ENCODE assay signal across 9 cellular contexts in genomic region chr16:74825016-74825415, GRCh38. TPM values are rescaled to one million over a fixed set of nuclear protein-coding genes. Genes with fewer than 3 reads are reported as not detected.
"Had no signal": no experiment of that assay in that cellular context is flagged by ENCODE, and none has a peak within 500 bp of the region (broad histone marks: within the 10 kb centered on the region; RNA-seq: fewer than 3 reads in every experiment).

No MANE protein-coding gene starts in this region.

- H3K9ac ChIP-seq: GM23248 had no signal

- H3K27ac ChIP-seq: GM23248, HL-60 had no signal

- H3K9me3 ChIP-seq: HAP-1 had no signal

- DNase-seq: GM23248, GOT3, H7, IMR-90 had no signal

- H2AFZ ChIP-seq: GM23248 had no signal

- H3K4me3 ChIP-seq: GM23248, HAP-1, K562 had no signal

- H3K36me3 ChIP-seq: HAP-1 had no signal

- ATAC-seq: HCT116, K562 had no signal

RNA-seq across cellular contexts. Expression of gene FA2H, which starts 50.4 kb away (rescaled TPM):
- total RNA-seq: GM23248, H4, IMR-90, K562 had no signal
- polyA plus RNA-seq: GM23248, IMR-90, K562 had no signal
